8 cellular contexts compared by ENCODE assay signal in the genomic region with DNA sequence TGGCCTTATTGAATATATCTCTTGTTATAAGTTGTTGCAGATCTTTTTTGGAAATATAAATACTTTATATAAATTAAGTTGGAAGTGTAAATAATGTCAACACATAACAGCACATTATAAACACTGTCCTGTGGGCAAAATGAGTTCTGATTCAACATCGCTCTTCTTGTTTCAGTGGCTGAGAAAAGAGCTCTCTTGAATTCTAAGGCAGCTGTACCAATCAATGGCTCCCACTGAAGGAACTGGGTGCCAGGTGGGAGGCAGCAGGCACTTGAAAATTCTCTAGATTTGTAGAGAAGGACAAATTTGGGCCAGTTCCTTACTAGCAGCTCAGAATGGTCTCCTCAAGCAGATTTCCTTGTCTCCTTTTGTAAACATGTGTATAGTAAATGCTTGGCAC. TPM values are rescaled to one million over a fixed set of nuclear protein-coding genes. Genes with fewer than 3 reads are reported as not detected.
DNase-seq lines count a peak whose midpoint lies in the region; ATAC-seq and TF ChIP-seq lines count a peak whose summit lies in the region.

No MANE protein-coding gene starts in this region.

- H3K27ac ChIP-seq in CD4-positive, alpha-beta memory T cell (ENCODE audit: low read depth, low read length) = no peak overlapping the region
- H3K27ac ChIP-seq in esophagus squamous epithelium (peak overlapping the region in 1 of 4 donors; percentile 12), hepatocyte (no peak overlapping the region)

- 86 to 90% methylated on average over 1 of the region's 1 CpG for WGBS in esophagus squamous epithelium, 2 donors
- 92% methylated on average over 1 of the region's 1 CpG for WGBS in hepatocyte (ENCODE audit: low lambda C conversion rate, missing lambda C conversion rate)

- POLR2A ChIA-PET in CD4-positive, alpha-beta memory T cell (lab: Charles Lee; ENCODE audit: partially characterized antibody) = no interaction called here
- POLR2A ChIA-PET in GM10248 (lab: Yijun Ruan, JAX) = no interaction called here

- intact Hi-C loops in CD4-positive, alpha-beta memory T cell (cut with micrococcal nuclease) = no loop called here
- intact Hi-C loops in esophagus squamous epithelium (cut with DNase I) = no loop called here

- no peaks in the 10 kb centered on the region for H3K27me3 ChIP-seq in CD4-positive, alpha-beta memory T cell (ENCODE audit: insufficient read depth, low read length)
- H3K27me3 ChIP-seq in esophagus squamous epithelium (no peaks in the 10 kb centered on the region), hepatocyte (no peaks in the 10 kb centered on the region)

- H4K20me1 ChIP-seq in hepatocyte (ENCODE audit: insufficient read depth, poor library complexity, severe bottlenecking) = no peaks in the 10 kb centered on the region

- CTCF ChIA-PET in CD4-positive, alpha-beta memory T cell (lab: Charles Lee; ENCODE audit: partially characterized antibody) = no interaction called here
- CTCF ChIA-PET in GM10248 (lab: Yijun Ruan, JAX) = interaction anchor here (1.0 to 4.0 kb wide), 6 partner anchors 10 to 112 kb away, joined by 3 to 14 read pairs (median 3); no protein-coding TSS in a partner anchor

- peak overlapping the region in 4 of 7 donors; percentile 17 to 85 (median 60) for H3K27ac Mint-ChIP-seq in CD4-positive, alpha-beta memory T cell
- peak overlapping the region; percentile 87 for H3K27ac Mint-ChIP-seq in activated naive CD8-positive, alpha-beta T cell treated with anti-CD3 and anti-CD28 coated beads, Interleukin-2, amount 50 U/mL, for 24 hours

- no peaks in the 10 kb centered on the region for H3K9me3 Mint-ChIP-seq in CD4-positive, alpha-beta memory T cell
- H3K9me3 Mint-ChIP-seq in activated naive CD8-positive, alpha-beta T cell treated with anti-CD3 and anti-CD28 coated beads, Interleukin-2, amount 50 U/mL, for 24 hours = peaks cover 4% of the 10 kb centered on the region

- TF ChIP-seq CTCF in esophagus squamous epithelium (IDR thresholded peaks at IDR 0.05) = no peak
- TF ChIP-seq CTCF in GM10248 (IDR thresholded peaks at IDR 0.05; ENCODE audit: control extremely low read depth, extremely low read depth, low read depth, missing control alignments) = no peak
- no peak for TF ChIP-seq CTCF in hepatocyte (IDR thresholded peaks at IDR 0.05; ENCODE audit: poor library complexity)

- H3K9me2 ChIP-seq in hepatocyte (replicated peaks; ENCODE audit: insufficient read depth) = no peaks in the 10 kb centered on the region

- H3K27me3 Mint-ChIP-seq in CD4-positive, alpha-beta memory T cell = no peaks in the 10 kb centered on the region
- H3K27me3 Mint-ChIP-seq in activated naive CD8-positive, alpha-beta T cell treated with anti-CD3 and anti-CD28 coated beads, Interleukin-2, amount 50 U/mL, for 24 hours = no peaks in the 10 kb centered on the region

- no peaks in the 10 kb centered on the region for H3K36me3 ChIP-seq in CD4-positive, alpha-beta memory T cell (ENCODE audit: insufficient read depth, low read length)
- H3K36me3 ChIP-seq in esophagus squamous epithelium (no peaks in the 10 kb centered on the region), hepatocyte (replicated peaks; ENCODE audit: insufficient read depth, low read depth) (no peaks in the 10 kb centered on the region)

- peaks cover 53% of the 10 kb centered on the region for H3K4me1 ChIP-seq in CD4-positive, alpha-beta memory T cell (ENCODE audit: insufficient read depth, low read length)
- H3K4me1 ChIP-seq in esophagus squamous epithelium = peaks cover 0 to under 1% (median 0%) of the 10 kb centered on the region in 3 donors
- peaks cover 4% of the 10 kb centered on the region for H3K4me1 ChIP-seq in hepatocyte (ENCODE audit: insufficient read depth)

- TF ChIP-seq POLR2A in esophagus squamous epithelium (IDR thresholded peaks at IDR 0.05) = no peak

- H3K4me2 ChIP-seq in hepatocyte = no peak overlapping the region

- H3K79me2 ChIP-seq in hepatocyte = no peaks in the 10 kb centered on the region

- H3K36me3 Mint-ChIP-seq in CD4-positive, alpha-beta memory T cell = no peaks in the 10 kb centered on the region
- peaks cover 2% of the 10 kb centered on the region for H3K36me3 Mint-ChIP-seq in activated naive CD8-positive, alpha-beta T cell treated with anti-CD3 and anti-CD28 coated beads, Interleukin-2, amount 50 U/mL, for 24 hours (ENCODE audit: low read depth)

- H3K4me1 Mint-ChIP-seq in CD4-positive, alpha-beta memory T cell = peaks cover 29 to 57% (median 37%) of the 10 kb centered on the region in 4 donors
- H3K4me1 Mint-ChIP-seq in activated naive CD8-positive, alpha-beta T cell treated with anti-CD3 and anti-CD28 coated beads, Interleukin-2, amount 50 U/mL, for 24 hours = peaks cover 79% of the 10 kb centered on the region

- no peak overlapping the region for H3K4me3 ChIP-seq in CD4-positive, alpha-beta memory T cell (ENCODE audit: low read length in 2 of 2)
- no peak overlapping the region for H3K4me3 ChIP-seq in esophagus squamous epithelium
- H3K4me3 ChIP-seq in hepatocyte = no peak overlapping the region

- peak overlapping the region in 7 of 8 donors; percentile 2 to 84 (median 64) for H3K4me3 Mint-ChIP-seq in CD4-positive, alpha-beta memory T cell
- H3K4me3 Mint-ChIP-seq in activated naive CD8-positive, alpha-beta T cell treated with anti-CD3 and anti-CD28 coated beads, Interleukin-2, amount 50 U/mL, for 24 hours = peak overlapping the region; percentile 50

- ATAC-seq in GM19035 (IDR thresholded peaks at IDR 0.05; ENCODE audit: unreplicated experiment) (peak; percentile 47), HG02973 (IDR thresholded peaks at IDR 0.05; ENCODE audit: unreplicated experiment) (peak; percentile 23)
- ATAC-seq in activated naive CD8-positive, alpha-beta T cell treated with anti-CD3 and anti-CD28 coated beads, Interleukin-2, amount 50 U/mL, for 24 hours = no peak
- no peak for ATAC-seq in activated CD4-positive, CD25-positive, alpha-beta regulatory T cell treated with anti-CD3 and anti-CD28 coated beads, Interleukin-2, amount 50 U/mL, for 24 hours

- H2AFZ ChIP-seq in hepatocyte = no peak overlapping the region

- DNase-seq in CD4-positive, alpha-beta memory T cell = no peak
- DNase-seq in activated naive CD8-positive, alpha-beta T cell treated with anti-CD3 and anti-CD28 coated beads, Interleukin-2, amount 50 U/mL, for 24 hours = no peak
- DNase-seq in esophagus squamous epithelium (lab: John Stamatoyannopoulos, UW) (no peak), GM10248 (ENCODE audit: extremely low spot score) (no peak), hepatocyte (ENCODE audit: low spot score) (no peak)

- no peaks in the 10 kb centered on the region for H3K9me3 ChIP-seq in CD4-positive, alpha-beta memory T cell (ENCODE audit: control insufficient read depth in 1 of 2, low read length in 2 of 2)
- H3K9me3 ChIP-seq in esophagus squamous epithelium (no peaks in the 10 kb centered on the region), hepatocyte (ENCODE audit: low read depth) (no peaks in the 10 kb centered on the region)

RNA-seq across cellular contexts. Expression of gene CHST2, which starts 45.6 kb away (rescaled TPM):
- 1 to 10 TPM; 1.1 TPM for total RNA-seq in CD4-positive, alpha-beta memory T cell
- polyA plus RNA-seq in CD4-positive, alpha-beta memory T cell = 1 to 10 TPM in 1 of 2 donors, under 1 TPM in 1; 0.71 to 2.9 TPM
- total RNA-seq in esophagus squamous epithelium (1 to 10 TPM in 3 of 4 donors, under 1 TPM in 1; 0.76 to 3.1 (median 1.6) TPM), hepatocyte (14.4 and 16.1 TPM in 2 replicates)
- polyA plus RNA-seq in hepatocyte = 12.2 and 12.5 TPM in 2 replicates

Comparison
In these comparisons a context has a peak if more than half of its experiments do, and no peak if none do; other contexts are left out.
1. ATAC-seq: peak in GM19035 (single experiment) and HG02973 (single experiment); none in activated naive CD8-positive, alpha-beta T cell treated with anti-CD3 and anti-CD28 coated beads, Interleukin-2, amount 50 U/mL, for 24 hours (single experiment) and activated CD4-positive, CD25-positive, alpha-beta regulatory T cell treated with anti-CD3 and anti-CD28 coated beads, Interleukin-2, amount 50 U/mL, for 24 hours (0 of 2).